In genomic region chr1:112957133-112957812, GRCh38 we compare ENCODE assay signal across 7 cellular contexts. TPM values are rescaled to one million over a fixed set of nuclear protein-coding genes. Genes with fewer than 3 reads are reported as not detected.
DNase-seq lines count a peak whose midpoint lies in the region; ATAC-seq, FAIRE-seq and TF ChIP-seq lines count a peak whose summit lies in the region.

No MANE protein-coding gene starts in this region.

- H3K4me1 ChIP-seq in left lung = peaks cover 6 to 23% of the 10 kb centered on the region in 2 donors

- DNase-seq in GM12892 (ENCODE audit: insufficient read length) (peak; percentile 57), HFF-Myc (ENCODE audit: extremely low read depth, low read depth) (peak; percentile 79), NB4 (ENCODE audit: low read depth) (peak; percentile 76), UCSD-AML1 (lab: John Stamatoyannopoulos, UW; ENCODE audit: unreplicated experiment) (peak; percentile 37), cerebellum (ENCODE audit: low spot score) (peak; percentile 53), left lung (no peak)
- peak; percentile 15 to 43 for DNase-seq in stimulated activated CD4-positive, alpha-beta T cell treated with anti-CD3 and anti-CD28 coated beads, Interleukin-4, amount 100 ng/mL, for 48 hours (ENCODE audit: low read depth in 2 of 2)

- no peaks in the 10 kb centered on the region for H3K36me3 ChIP-seq in left lung

- TF ChIP-seq POLR2A in GM12892 (IDR thresholded peaks at IDR 0.05; ENCODE audit: low read depth, low read length) (peak; percentile 17; the same call in 1 of the 2 replicates), NB4 (IDR thresholded peaks at IDR 0.05; ENCODE audit: extremely low read depth, insufficient read length) (peak; percentile 13)

- no peaks in the 10 kb centered on the region for H3K9me3 ChIP-seq in left lung

- peak overlapping the region; percentile 97 for H3K4me3 ChIP-seq in HFF-Myc (replicated peaks; ENCODE audit: low read depth, low read length)
- peak overlapping the region; percentile 66 for H3K4me3 ChIP-seq in NB4 (ENCODE audit: low read depth, low read length)
- peak overlapping the region; percentile 66 to 69 for H3K4me3 ChIP-seq in left lung

- peak; percentile 11 for ATAC-seq in left lung

- H3K27me3 ChIP-seq in left lung = peaks cover 0 to 28% of the 10 kb centered on the region in 2 donors

- intact Hi-C loops in left lung (cut with DNase I) = no loop called here

- FAIRE-seq in GM12892 (lab: Jason Lieb, UNC) = peak; percentile 86

- H3K27ac ChIP-seq in left lung = peak overlapping the region; percentile 86

- no peak for TF ChIP-seq CTCF in HFF-Myc (IDR thresholded peaks at IDR 0.05; ENCODE audit: low read depth, low read length, missing control alignments)
- no peak for TF ChIP-seq CTCF in NB4 (IDR thresholded peaks at IDR 0.05; ENCODE audit: low read depth, low read length)
- TF ChIP-seq CTCF in left lung (IDR thresholded peaks at IDR 0.05) = no peak

RNA-seq across cellular contexts. Expression of gene SLC16A1, which starts 1.3 kb away (rescaled TPM):
- polyA plus RNA-seq in GM12892 (2012; ENCODE audit: missing spikeins) = 27.1 TPM
- 46.7 TPM for total RNA-seq in cerebellum
- 10 to 100 TPM; 14.5 to 14.7 TPM for total RNA-seq in left lung

Comparison
In these comparisons a context has a peak if more than half of its experiments do, and no peak if none do; other contexts are left out.
1. DNase-seq: peak in GM12892 (single experiment), HFF-Myc (single experiment), NB4 (single experiment), UCSD-AML1 (single experiment), cerebellum (single experiment) and stimulated activated CD4-positive, alpha-beta T cell treated with anti-CD3 and anti-CD28 coated beads, Interleukin-4, amount 100 ng/mL, for 48 hours (2 of 2); none in left lung (0 of 2).
2. Peak in every context shown above with its lines, with median percentiles within 50 percentile points of each other: H3K4me3 ChIP-seq.